Comparison of ENCODE assay signal across 8 cellular contexts in genomic region chr7:151244156-151244870, GRCh38. TPM values are rescaled to one million over a fixed set of nuclear protein-coding genes. Genes with fewer than 3 reads are reported as not detected.
DNase-seq lines count a peak whose midpoint lies in the region; ATAC-seq and TF ChIP-seq lines count a peak whose summit lies in the region.

No MANE protein-coding gene starts in this region.

- peaks cover 41% of the 10 kb centered on the region for H3K4me1 Mint-ChIP-seq in CD8-positive, alpha-beta T cell (ENCODE audit: low read depth)
- peaks cover 30% of the 10 kb centered on the region for H3K4me1 Mint-ChIP-seq in activated naive CD8-positive, alpha-beta T cell treated with anti-CD3 and anti-CD28 coated beads for 36 hours

- H3K9me3 ChIP-seq in CD8-positive, alpha-beta T cell (ENCODE audit: low read length) = no peaks in the 10 kb centered on the region
- H3K9me3 ChIP-seq in HCT116 (ENCODE audit: control insufficient read depth in 1 of 2, insufficient read depth in 1 of 2, low read depth in 1 of 2, low read length in 2 of 2) = no peaks in the 10 kb centered on the region
- no peaks in the 10 kb centered on the region for H3K9me3 ChIP-seq in Panc1 (ENCODE audit: control insufficient read depth, insufficient read depth, low read depth, low read length)
- H3K9me3 ChIP-seq in right atrium auricular region = no peaks in the 10 kb centered on the region
- H3K9me3 ChIP-seq in skeletal muscle satellite cell (replicated peaks; ENCODE audit: low read length) = no peaks in the 10 kb centered on the region

- peak in 3 of 7 experiments; percentile 44 to 67 (median 57) for DNase-seq in CD8-positive, alpha-beta T cell
- no peak for DNase-seq in HCT116 (ENCODE audit: low read depth, low spot score)
- DNase-seq in Panc1 (ENCODE audit: low read depth, low spot score) = no peak
- DNase-seq in activated naive CD8-positive, alpha-beta T cell treated with anti-CD3 and anti-CD28 coated beads for 36 hours = peak; percentile 53
- no peak for DNase-seq in right atrium auricular region (ENCODE audit: low spot score)

- no peak overlapping the region for H3K9ac ChIP-seq in HCT116 (ENCODE audit: low read length)
- H3K9ac ChIP-seq in skeletal muscle satellite cell (ENCODE audit: low read depth, low read length) = no peak overlapping the region

- no peak overlapping the region for H3K27ac ChIP-seq in CD8-positive, alpha-beta T cell (ENCODE audit: low read depth, low read length)
- H3K27ac ChIP-seq in HCT116 (ENCODE audit: low read depth, low read length) (no peak overlapping the region; the same call in 1 of the 2 replicates), Panc1 (ENCODE audit: low read length) (no peak overlapping the region), right atrium auricular region (peak overlapping the region in 1 of 2 donors; percentile 89)

- no peaks in the 10 kb centered on the region for H3K9me3 Mint-ChIP-seq in CD8-positive, alpha-beta T cell
- no peaks in the 10 kb centered on the region for H3K9me3 Mint-ChIP-seq in activated naive CD8-positive, alpha-beta T cell treated with anti-CD3 and anti-CD28 coated beads for 36 hours

- peaks cover 11% of the 10 kb centered on the region for H3K36me3 Mint-ChIP-seq in CD8-positive, alpha-beta T cell
- peaks cover 3% of the 10 kb centered on the region for H3K36me3 Mint-ChIP-seq in activated naive CD8-positive, alpha-beta T cell treated with anti-CD3 and anti-CD28 coated beads for 36 hours

- no peaks in the 10 kb centered on the region for H4K20me1 ChIP-seq in HCT116 (ENCODE audit: insufficient read depth)

- POLR2A ChIA-PET in CD8-positive, alpha-beta T cell (lab: Charles Lee) = interaction anchor here (0.6 to 2.8 kb wide), 4 partner anchors 11 to 750 kb away, joined by 3 to 16 read pairs (median 8); partner anchors contain the start of genes ABCF2 and CHPF2
- POLR2A ChIA-PET in HCT116 (lab: Charles Lee) (interaction anchor here (1.0 kb wide), 1 partner anchor 17 kb away, joined by 5 read pairs; the partner anchor contains the start of gene ABCF2), Panc1 (lab: Charles Lee) (interaction anchor here (0.7 kb wide), 1 partner anchor 52 kb away, joined by 5 read pairs; no protein-coding TSS in a partner anchor)

- H3K9me2 ChIP-seq in HCT116 (ENCODE audit: insufficient read depth) = no peaks in the 10 kb centered on the region

- CTCF ChIA-PET in CD8-positive, alpha-beta T cell (lab: Charles Lee) = interaction anchor here (0.6 to 4.1 kb wide), 23 partner anchors 8 to 205 kb away, joined by 3 to 37 read pairs (median 4); partner anchors contain the start of genes ABCF2 and CHPF2
- CTCF ChIA-PET in HCT116 (lab: Charles Lee) = interaction anchor here (0.6 to 1.7 kb wide), 9 partner anchors 10 to 368 kb away, joined by 3 to 12 read pairs (median 5); partner anchors contain the start of genes ABCF2 and CHPF2
- CTCF ChIA-PET in Panc1 (lab: Charles Lee) = interaction anchor here (0.6 to 1.0 kb wide), 4 partner anchors 11 to 215 kb away, joined by 3 to 5 read pairs (median 4); partner anchors contain the start of genes ABCF2 and CHPF2

- TF ChIP-seq CTCF in CD8-positive, alpha-beta T cell (IDR thresholded peaks at IDR 0.05) = peak; percentile 72
- TF ChIP-seq CTCF in HCT116 (IDR thresholded peaks at IDR 0.05 in 2 of 3, conservative IDR thresholded peaks at IDR 0.05 in 1 of 3; ENCODE audit: borderline replicate concordance in 1 of 3, insufficient read depth in 1 of 3, low read depth in 2 of 3, low read length in 2 of 3) (peak in 2 of 3 experiments; percentile 96 to 97; a peak in 4 of 6 replicates), Panc1 (IDR thresholded peaks at IDR 0.05) (peak; percentile 92), right atrium auricular region (IDR thresholded peaks at IDR 0.05) (peak; percentile 75 to 93)

- no peaks in the 10 kb centered on the region for H3K36me3 ChIP-seq in CD8-positive, alpha-beta T cell (ENCODE audit: insufficient read depth, low read length)
- H3K36me3 ChIP-seq in HCT116 (ENCODE audit: control insufficient read depth in 1 of 2, insufficient read depth in 2 of 2, low read length in 2 of 2) (peaks cover 5 to 10% of the 10 kb centered on the region in 2 experiments; a peak in 3 of 4 replicates), Panc1 (ENCODE audit: control insufficient read depth, insufficient read depth, low read length) (no peaks in the 10 kb centered on the region; the same call in 1 of the 2 replicates), right atrium auricular region (peaks cover 31% of the 10 kb centered on the region), skeletal muscle satellite cell (ENCODE audit: insufficient read depth, low read length) (peaks cover 28% of the 10 kb centered on the region)

- no peaks in the 10 kb centered on the region for H3K79me2 ChIP-seq in HCT116 (ENCODE audit: insufficient read depth, low read length)

- TF ChIP-seq RAD21 in HCT116 (IDR thresholded peaks at IDR 0.05; ENCODE audit: low read depth) = no peak

- in situ Hi-C loops in Panc1 (cut with HindIII; ENCODE audit: low pct_unique_long_range_greater_than_20kb, low sequenced_read_pairs) = no loop called here

- BruUV-seq in HCT116 (replicated peaks; lab: Mats Ljungman, UMichigan) (no TSS peak), Panc1 (replicated peaks; lab: Mats Ljungman, UMichigan) (no TSS peak)

- no peaks in the 10 kb centered on the region for H3K27me3 ChIP-seq in CD8-positive, alpha-beta T cell (ENCODE audit: insufficient read depth, low read length)
- H3K27me3 ChIP-seq in HCT116 (ENCODE audit: insufficient read depth, low read length) (no peaks in the 10 kb centered on the region), Panc1 (ENCODE audit: control insufficient read depth, insufficient read depth, low read length) (no peaks in the 10 kb centered on the region), right atrium auricular region (peaks cover 0 to 3% of the 10 kb centered on the region in 2 donors), skeletal muscle satellite cell (ENCODE audit: control insufficient read depth, insufficient read depth, low read length) (no peaks in the 10 kb centered on the region)

- peaks cover 2% of the 10 kb centered on the region for H3K27me3 Mint-ChIP-seq in CD8-positive, alpha-beta T cell (ENCODE audit: low read depth)
- peaks cover 35% of the 10 kb centered on the region for H3K27me3 Mint-ChIP-seq in activated naive CD8-positive, alpha-beta T cell treated with anti-CD3 and anti-CD28 coated beads for 36 hours

- peak; percentile 30 for ATAC-seq in CD8-positive, alpha-beta T cell
- no peak for ATAC-seq in HCT116
- no peak for ATAC-seq in Panc1
- no peak for ATAC-seq in HG03108 (IDR thresholded peaks at IDR 0.05; ENCODE audit: unreplicated experiment)
- no peak for ATAC-seq in GM18867 (IDR thresholded peaks at IDR 0.05; ENCODE audit: unreplicated experiment)

- H3K4me3 ChIP-seq in CD8-positive, alpha-beta T cell (ENCODE audit: low read depth, low read length) = no peak overlapping the region
- no peak overlapping the region for H3K4me3 ChIP-seq in HCT116 (replicated peaks in 1 of 2; ENCODE audit: low read depth in 1 of 2, low read length in 2 of 2)
- no peak overlapping the region for H3K4me3 ChIP-seq in Panc1 (ENCODE audit: low read depth in 2 of 2, low read length in 2 of 2)
- peak overlapping the region in 1 of 2 donors; percentile 79 for H3K4me3 ChIP-seq in right atrium auricular region
- no peak overlapping the region for H3K4me3 ChIP-seq in skeletal muscle satellite cell (ENCODE audit: low read length)

- H2AFZ ChIP-seq in HCT116 (ENCODE audit: low read depth, low read length, poor library complexity, severe bottlenecking) = no peak overlapping the region

- intact Hi-C loops in CD8-positive, alpha-beta T cell (cut with DNase I, micrococcal nuclease) = loop anchor here (1.0 to 10.0 kb wide), 4 partner anchors 17 to 630 kb away; partner anchors contain the start of genes ABCF2 (in 1 of the 2) and PRKAG2 (in 1 of the 2)
- intact Hi-C loops in HCT116 (cut with micrococcal nuclease) (loop anchor here (1.0 to 10.0 kb wide), 2 partner anchors 59 to 120 kb away; no protein-coding TSS in a partner anchor), Panc1 (cut with micrococcal nuclease; ENCODE audit: unreplicated experiment) (no loop called here)

- no peak overlapping the region for H3K27ac Mint-ChIP-seq in CD8-positive, alpha-beta T cell
- no peak overlapping the region for H3K27ac Mint-ChIP-seq in activated naive CD8-positive, alpha-beta T cell treated with anti-CD3 and anti-CD28 coated beads for 36 hours

- TF ChIP-seq POLR2A in HCT116 (IDR thresholded peaks at IDR 0.05; ENCODE audit: borderline replicate concordance, extremely low read depth, insufficient read depth, insufficient read length) = no peak

- RAD21 ChIA-PET in HCT116 (lab: Charles Lee; ENCODE audit: low non-redundant PET in 1 of 2, low total read pairs in 2 of 2, uncharacterized antibody in 2 of 2, unreplicated experiment in 2 of 2) = interaction anchor here in 1 of 2 experiments (0.6 kb wide), 1 partner anchor 106 kb away, joined by 4 read pairs; no protein-coding TSS in a partner anchor

- H3K4me1 ChIP-seq in CD8-positive, alpha-beta T cell (ENCODE audit: insufficient read depth, low read length) = peaks cover 39% of the 10 kb centered on the region
- H3K4me1 ChIP-seq in HCT116 (ENCODE audit: control insufficient read depth in 1 of 2, insufficient read depth in 2 of 2, low read length in 2 of 2) (peaks cover 21 to 47% of the 10 kb centered on the region in 2 experiments), Panc1 (ENCODE audit: control insufficient read depth, insufficient read depth, low read length) (peaks cover 26% of the 10 kb centered on the region), right atrium auricular region (peaks cover 0 to 77% of the 10 kb centered on the region in 2 donors), skeletal muscle satellite cell (ENCODE audit: control insufficient read depth, insufficient read depth, low read length) (peaks cover 40% of the 10 kb centered on the region)

- H3K4me2 ChIP-seq in HCT116 (ENCODE audit: low read length) (0 out of 2 replicates have a peak overlapping the region, but pooled peaks have one; percentile 45), skeletal muscle satellite cell (ENCODE audit: low read length) (peak overlapping the region; percentile 92)

- H3K4me3 Mint-ChIP-seq in CD8-positive, alpha-beta T cell = peak overlapping the region; percentile 70
- H3K4me3 Mint-ChIP-seq in activated naive CD8-positive, alpha-beta T cell treated with anti-CD3 and anti-CD28 coated beads for 36 hours = peak overlapping the region; percentile 47

RNA-seq across cellular contexts. Expression of gene SMARCD3, which starts 4.2 kb away (rescaled TPM):
- 10 to 100 TPM; 25.6 to 28.0 TPM for total RNA-seq in CD8-positive, alpha-beta T cell
- total RNA-seq in HCT116 (2021; ENCODE audit: unreplicated experiment) (30.3 TPM), Panc1 (2021; ENCODE audit: unreplicated experiment) (27.8 TPM), right atrium auricular region (100 to 1,000 TPM in 1 of 2 donors, 10 to 100 TPM in 1; 81.5 to 125 TPM)
- 21.2 and 30.3 TPM in 2 replicates for polyA plus RNA-seq in HCT116 (2012)
- polyA plus RNA-seq in Panc1 (2012; ENCODE audit: insufficient read length) = 35.9 TPM
- total RNA-seq in activated naive CD8-positive, alpha-beta T cell treated with anti-CD3 and anti-CD28 coated beads for 36 hours = 1 to 10 TPM; 4.1 to 4.3 TPM
- total RNA-seq in skeletal muscle satellite cell (2012; rRNA removed) = 19.5 and 28.6 TPM in 2 replicates

RNA-seq across cellular contexts. Expression of gene CHPF2, which starts 12.0 kb away (rescaled TPM):
- total RNA-seq in CD8-positive, alpha-beta T cell = 10 to 100 TPM; 24.7 to 24.9 TPM
- total RNA-seq in HCT116 (2021; ENCODE audit: unreplicated experiment) = 19.5 TPM
- 7.6 and 8.2 TPM in 2 replicates for polyA plus RNA-seq in HCT116 (2012)
- 44.9 TPM for total RNA-seq in Panc1 (2021; ENCODE audit: unreplicated experiment)
- 43.7 TPM for polyA plus RNA-seq in Panc1 (2012; ENCODE audit: insufficient read length)
- 10 to 100 TPM; 24.5 to 25.1 TPM for total RNA-seq in activated naive CD8-positive, alpha-beta T cell treated with anti-CD3 and anti-CD28 coated beads for 36 hours
- total RNA-seq in right atrium auricular region = 10 to 100 TPM; 24.7 to 38.1 TPM
- 64.9 and 65.4 TPM in 2 replicates for total RNA-seq in skeletal muscle satellite cell (2012; rRNA removed)

RNA-seq across cellular contexts. Expression of gene ABCF2, which starts 17.3 kb away (rescaled TPM):
- 10 to 100 TPM; 12.7 to 16.5 TPM for total RNA-seq in CD8-positive, alpha-beta T cell
- 63.7 TPM for total RNA-seq in HCT116 (2021; ENCODE audit: unreplicated experiment)
- polyA plus RNA-seq in HCT116 (2012) = 29.9 and 39.4 TPM in 2 replicates
- 64.4 TPM for total RNA-seq in Panc1 (2021; ENCODE audit: unreplicated experiment)
- 53.9 TPM for polyA plus RNA-seq in Panc1 (2012; ENCODE audit: insufficient read length)
- total RNA-seq in activated naive CD8-positive, alpha-beta T cell treated with anti-CD3 and anti-CD28 coated beads for 36 hours = 10 to 100 TPM; 85.2 to 87.5 TPM
- total RNA-seq in right atrium auricular region = 10 to 100 TPM; 29.7 to 38.6 TPM
- total RNA-seq in skeletal muscle satellite cell (2012; rRNA removed) = 81.7 and 89.0 TPM in 2 replicates

RNA-seq across cellular contexts. Expression of gene H2BK1, which starts 34.0 kb away (rescaled TPM):
- 1 to 10 TPM; 1.5 to 1.6 TPM for total RNA-seq in CD8-positive, alpha-beta T cell
- total RNA-seq in HCT116 (2021; ENCODE audit: unreplicated experiment) (0.69 TPM), Panc1 (2021; ENCODE audit: unreplicated experiment) (not detected), right atrium auricular region (not detected)
- polyA plus RNA-seq in HCT116 (2012) = not detected in 2 replicates
- polyA plus RNA-seq in Panc1 (2012; ENCODE audit: insufficient read length) = not detected
- not detected for total RNA-seq in activated naive CD8-positive, alpha-beta T cell treated with anti-CD3 and anti-CD28 coated beads for 36 hours
- total RNA-seq in skeletal muscle satellite cell (2012; rRNA removed) = not detected in 2 replicates

RNA-seq across cellular contexts. Expression of gene ASB10, which starts 57.3 kb away (rescaled TPM):
- not detected for total RNA-seq in CD8-positive, alpha-beta T cell
- total RNA-seq in HCT116 (2021; ENCODE audit: unreplicated experiment) = not detected
- polyA plus RNA-seq in HCT116 (2012) = not detected in 2 replicates
- not detected for total RNA-seq in Panc1 (2021; ENCODE audit: unreplicated experiment)
- not detected for polyA plus RNA-seq in Panc1 (2012; ENCODE audit: insufficient read length)
- total RNA-seq in activated naive CD8-positive, alpha-beta T cell treated with anti-CD3 and anti-CD28 coated beads for 36 hours = not detected
- total RNA-seq in right atrium auricular region = 10 to 100 TPM in 1 of 2 donors, 1 to 10 TPM in 1; 4.0 to 11.6 TPM
- not detected in 2 replicates for total RNA-seq in skeletal muscle satellite cell (2012; rRNA removed)
